8 cellular contexts compared by ENCODE assay signal in the genomic region with DNA sequence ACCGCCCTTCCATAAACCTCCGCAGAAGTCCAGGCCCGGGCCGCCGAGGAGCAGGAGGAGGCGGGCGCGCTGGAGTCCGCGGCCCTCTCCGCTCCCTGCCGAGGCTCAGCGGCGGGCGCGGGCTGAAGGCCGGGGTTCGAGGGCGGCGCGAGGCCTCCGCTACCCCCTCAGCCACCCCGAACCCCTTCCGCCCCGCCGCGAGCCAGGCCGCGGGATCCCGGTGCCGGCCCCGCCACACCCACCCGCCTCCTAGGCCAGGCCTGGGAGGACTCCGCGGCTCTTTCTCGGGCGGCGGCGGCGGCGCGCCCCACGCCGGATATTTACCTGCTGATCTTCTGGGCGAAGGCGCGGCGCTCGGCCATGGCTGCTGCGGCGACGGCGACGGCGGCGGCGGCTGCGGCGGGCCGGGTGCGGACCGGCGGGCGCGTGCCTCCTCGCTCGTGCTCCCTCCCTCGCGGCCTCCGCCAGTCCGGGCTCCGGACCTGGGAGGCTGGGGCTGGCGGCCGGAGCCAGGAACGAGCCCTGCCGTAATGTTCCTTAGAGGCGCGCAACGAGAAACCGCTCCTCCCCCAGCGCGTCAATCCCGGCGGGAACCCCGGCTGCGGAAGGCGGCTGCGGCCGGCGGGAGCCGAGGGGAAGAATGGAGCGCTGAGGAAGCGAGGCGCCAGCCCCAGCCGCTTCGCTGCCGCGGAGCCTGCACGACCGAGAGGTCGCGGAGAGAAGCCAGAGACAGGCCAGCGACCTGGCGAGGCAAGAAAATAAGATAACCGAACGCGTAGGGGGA. TPM values are rescaled to one million over a fixed set of nuclear protein-coding genes. Genes with fewer than 3 reads are reported as not detected.
DNase-seq lines count a peak whose midpoint lies in the region; ATAC-seq and TF ChIP-seq lines count a peak whose summit lies in the region.

A gene with protein sequence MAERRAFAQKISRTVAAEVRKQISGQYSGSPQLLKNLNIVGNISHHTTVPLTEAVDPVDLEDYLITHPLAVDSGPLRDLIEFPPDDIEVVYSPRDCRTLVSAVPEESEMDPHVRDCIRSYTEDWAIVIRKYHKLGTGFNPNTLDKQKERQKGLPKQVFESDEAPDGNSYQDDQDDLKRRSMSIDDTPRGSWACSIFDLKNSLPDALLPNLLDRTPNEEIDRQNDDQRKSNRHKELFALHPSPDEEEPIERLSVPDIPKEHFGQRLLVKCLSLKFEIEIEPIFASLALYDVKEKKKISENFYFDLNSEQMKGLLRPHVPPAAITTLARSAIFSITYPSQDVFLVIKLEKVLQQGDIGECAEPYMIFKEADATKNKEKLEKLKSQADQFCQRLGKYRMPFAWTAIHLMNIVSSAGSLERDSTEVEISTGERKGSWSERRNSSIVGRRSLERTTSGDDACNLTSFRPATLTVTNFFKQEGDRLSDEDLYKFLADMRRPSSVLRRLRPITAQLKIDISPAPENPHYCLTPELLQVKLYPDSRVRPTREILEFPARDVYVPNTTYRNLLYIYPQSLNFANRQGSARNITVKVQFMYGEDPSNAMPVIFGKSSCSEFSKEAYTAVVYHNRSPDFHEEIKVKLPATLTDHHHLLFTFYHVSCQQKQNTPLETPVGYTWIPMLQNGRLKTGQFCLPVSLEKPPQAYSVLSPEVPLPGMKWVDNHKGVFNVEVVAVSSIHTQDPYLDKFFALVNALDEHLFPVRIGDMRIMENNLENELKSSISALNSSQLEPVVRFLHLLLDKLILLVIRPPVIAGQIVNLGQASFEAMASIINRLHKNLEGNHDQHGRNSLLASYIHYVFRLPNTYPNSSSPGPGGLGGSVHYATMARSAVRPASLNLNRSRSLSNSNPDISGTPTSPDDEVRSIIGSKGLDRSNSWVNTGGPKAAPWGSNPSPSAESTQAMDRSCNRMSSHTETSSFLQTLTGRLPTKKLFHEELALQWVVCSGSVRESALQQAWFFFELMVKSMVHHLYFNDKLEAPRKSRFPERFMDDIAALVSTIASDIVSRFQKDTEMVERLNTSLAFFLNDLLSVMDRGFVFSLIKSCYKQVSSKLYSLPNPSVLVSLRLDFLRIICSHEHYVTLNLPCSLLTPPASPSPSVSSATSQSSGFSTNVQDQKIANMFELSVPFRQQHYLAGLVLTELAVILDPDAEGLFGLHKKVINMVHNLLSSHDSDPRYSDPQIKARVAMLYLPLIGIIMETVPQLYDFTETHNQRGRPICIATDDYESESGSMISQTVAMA (N-terminal part only) (minus strand): TSS at position 484 of the 784 bp plus-strand sequence. CDS start 122 bp downstream, at position 362.

- H3K9me3 ChIP-seq in ES-I3 (ENCODE audit: control insufficient read depth, insufficient read depth, low read length) (no peaks in the 10 kb centered on the region), gastroesophageal sphincter (no peaks in the 10 kb centered on the region), thymus (ENCODE audit: control insufficient read depth) (no peaks in the 10 kb centered on the region)

- DNase-seq in KBM-7 (peak; percentile 77), SHP77 treated with DMSO at 0.1 percent for 48 hours (lab: John Stamatoyannopoulos, UW) (peak; percentile 18), neural crest cell (ENCODE audit: low read depth, low spot score) (peak; percentile 83)
- peak; percentile 72 for DNase-seq in activated naive CD4-positive, alpha-beta T cell treated with anti-CD3 and anti-CD28 coated beads, Interleukin-2, amount 10 ng/mL, durations not matched to agents 7 days and 5 days

- TF ChIP-seq CTCF in gastroesophageal sphincter (IDR thresholded peaks at IDR 0.05) (no peak), neural crest cell (conservative IDR thresholded peaks at IDR 0.05) (no peak)

- no peak for TF ChIP-seq EP300 in gastroesophageal sphincter (IDR thresholded peaks at IDR 0.05)

- H3K9me3 Mint-ChIP-seq in activated naive CD4-positive, alpha-beta T cell treated with anti-CD3 and anti-CD28 coated beads, Interleukin-2, amount 10 ng/mL, durations not matched to agents 7 days and 5 days, result no peaks in the 10 kb centered on the region
- no peaks in the 10 kb centered on the region for H3K9me3 Mint-ChIP-seq in neural crest cell

- H3K27me3 Mint-ChIP-seq in activated naive CD4-positive, alpha-beta T cell treated with anti-CD3 and anti-CD28 coated beads, Interleukin-2, amount 10 ng/mL, durations not matched to agents 7 days and 5 days, result peaks cover 4% of the 10 kb centered on the region
- H3K27me3 Mint-ChIP-seq in neural crest cell (ENCODE audit: low read depth), result no peaks in the 10 kb centered on the region

- in situ Hi-C loops in KBM-7 (cut with MboI; ENCODE audit: low pct_unique_long_range_greater_than_20kb, low sequenced_read_pairs), result no loop called here

- H3K27ac Mint-ChIP-seq in activated naive CD4-positive, alpha-beta T cell treated with anti-CD3 and anti-CD28 coated beads, Interleukin-2, amount 10 ng/mL, durations not matched to agents 7 days and 5 days, result peak within 1 kb of the TSS; percentile 25
- peak within 1 kb of the TSS; percentile 98 for H3K27ac Mint-ChIP-seq in neural crest cell (ENCODE audit: unreplicated experiment)

- no peaks in the 10 kb centered on the region for H3K36me3 Mint-ChIP-seq in activated naive CD4-positive, alpha-beta T cell treated with anti-CD3 and anti-CD28 coated beads, Interleukin-2, amount 10 ng/mL, durations not matched to agents 7 days and 5 days
- peaks cover 8% of the 10 kb centered on the region for H3K36me3 Mint-ChIP-seq in neural crest cell (ENCODE audit: low read depth)

- ATAC-seq in GM21786 (IDR thresholded peaks at IDR 0.05; ENCODE audit: unreplicated experiment) (peak; percentile 64), gastroesophageal sphincter (peak; percentile 95)

- CTCF ChIA-PET in activated naive CD4-positive, alpha-beta T cell treated with anti-CD3 and anti-CD28 coated beads, Interleukin-2, amount 10 ng/mL, durations not matched to agents 7 days and 5 days (lab: Charles Lee), result no interaction called here

- TF ChIP-seq POLR2A in gastroesophageal sphincter (IDR thresholded peaks at IDR 0.05), result peak; percentile 6 to 36

- H3K4me1 ChIP-seq in ES-I3 (ENCODE audit: insufficient read depth, low read length), result peaks cover 7% of the 10 kb centered on the region; the same call in 1 of the 2 replicates
- H3K4me1 ChIP-seq in gastroesophageal sphincter, result peaks cover 4 to 79% (median 20%) of the 10 kb centered on the region in 3 donors
- no peaks in the 10 kb centered on the region for H3K4me1 ChIP-seq in thymus (ENCODE audit: control insufficient read depth, insufficient read depth, low read length)

- H3K27me3 ChIP-seq in gastroesophageal sphincter (no peaks in the 10 kb centered on the region), thymus (ENCODE audit: control insufficient read depth, insufficient read depth) (no peaks in the 10 kb centered on the region)

- H3K4me3 Mint-ChIP-seq in activated naive CD4-positive, alpha-beta T cell treated with anti-CD3 and anti-CD28 coated beads, Interleukin-2, amount 10 ng/mL, durations not matched to agents 7 days and 5 days, result peak within 1 kb of the TSS; percentile 87
- peak within 1 kb of the TSS; percentile 97 for H3K4me3 Mint-ChIP-seq in neural crest cell

- H3K4me1 Mint-ChIP-seq in activated naive CD4-positive, alpha-beta T cell treated with anti-CD3 and anti-CD28 coated beads, Interleukin-2, amount 10 ng/mL, durations not matched to agents 7 days and 5 days, result peaks cover 12% of the 10 kb centered on the region
- H3K4me1 Mint-ChIP-seq in neural crest cell, result peaks cover 61% of the 10 kb centered on the region

- peak within 1 kb of the TSS; percentile 56 to 97 for H3K4me3 ChIP-seq in gastroesophageal sphincter
- peak within 1 kb of the TSS; percentile 82 for H3K4me3 ChIP-seq in thymus (ENCODE audit: low read length)

- no peaks in the 10 kb centered on the region for H3K36me3 ChIP-seq in ES-I3 (ENCODE audit: insufficient read depth, low read length)
- H3K36me3 ChIP-seq in gastroesophageal sphincter, result no peaks in the 10 kb centered on the region
- H3K36me3 ChIP-seq in thymus (ENCODE audit: control insufficient read depth, insufficient read depth), result no peaks in the 10 kb centered on the region

- 0% methylated on average over 1 of the region's 107 CpGs; no CpG with 5 or more reads in 1 of the 2 donors for WGBS in gastroesophageal sphincter (ENCODE audit: low coverage in 1 of 2), 2 donors
- under 1% methylated on average over 107 of the region's 107 CpGs for WGBS in thymus

- peak within 1 kb of the TSS; percentile 85 for H3K9ac ChIP-seq in ES-I3 (ENCODE audit: low read depth, low read length)

- H3K27ac ChIP-seq in gastroesophageal sphincter, result peak within 1 kb of the TSS; percentile 29 to 92 (median 90)
- H3K27ac ChIP-seq in thymus (ENCODE audit: low read depth), result peak within 1 kb of the TSS; percentile 87

RNA-seq across cellular contexts. Expression of the gene that starts here (rescaled TPM):
- 10 to 100 TPM; 30.2 to 50.7 (median 36.2) TPM for total RNA-seq in gastroesophageal sphincter
- 79.8 and 92.0 TPM in 2 replicates for total RNA-seq in neural crest cell
- 7.4 TPM for polyA plus RNA-seq in thymus

Comparison
In these comparisons a context has a peak if more than half of its experiments do, and no peak if none do; other contexts are left out.
1. Peak in every context shown above with its lines: DNase-seq, ATAC-seq, H3K4me3 ChIP-seq and H3K27ac ChIP-seq.
2. DNase-seq: peak in every context shown above with its lines; median percentile 83 in neural crest cell; 77 in KBM-7; 72 in activated naive CD4-positive, alpha-beta T cell treated with anti-CD3 and anti-CD28 coated beads, Interleukin-2, amount 10 ng/mL, durations not matched to agents 7 days and 5 days; 18 in SHP77 treated with DMSO at 0.1 percent for 48 hours.